ENCODE assay signal across 9 cellular contexts in genomic region chr18:37543321-37543720, GRCh38. TPM values are rescaled to one million over a fixed set of nuclear protein-coding genes. Genes with fewer than 3 reads are reported as not detected.
"Had no signal": no experiment of that assay in that cellular context is flagged by ENCODE, and none has a peak within 500 bp of the region (broad histone marks: within the 10 kb centered on the region; RNA-seq: fewer than 3 reads in every experiment).

No MANE protein-coding gene starts in this region.

- H3K9ac ChIP-seq: GM23248 had no signal

- H3K27ac ChIP-seq: GM23248 had no signal

- H3K4me3 ChIP-seq: GM23248, K562 had no signal

- ATAC-seq: K562 had no signal

- H2AFZ ChIP-seq: GM23248 had no signal

- DNase-seq: GM23248, GOT3, H7, HCEC 1CT, IMR-90, KG1 had no signal

RNA-seq across cellular contexts. Expression of gene CELF4, which starts 22.3 kb away (rescaled TPM):
- total RNA-seq: GM23248, H4, HT-29, IMR-90 had no signal
